ENCODE assay signal across 16 cellular contexts in genomic region chr4:77176606-77177005, GRCh38. TPM values are rescaled to one million over a fixed set of nuclear protein-coding genes. Genes with fewer than 3 reads are reported as not detected.
A peak's percentile ranks its signal among the peaks of the same experiment; 100 is the strongest.
DNase-seq lines count a peak whose midpoint lies in the region; TF ChIP-seq lines count a peak whose summit lies in the region.
"Had no signal": no experiment of that assay in that cellular context is flagged by ENCODE, and none has a peak within 500 bp of the region (broad histone marks: within the 10 kb centered on the region; RNA-seq: fewer than 3 reads in every experiment).

No MANE protein-coding gene starts in this region.

- peak; percentile 69 for DNase-seq in NCI-H82 (lab: John Stamatoyannopoulos, UW)
- no peak for DNase-seq in NCI-H82 treated with DMSO at 0.1 percent for 48 hours (lab: John Stamatoyannopoulos, UW; ENCODE audit: unreplicated experiment)
- DNase-seq in esophagus squamous epithelium (lab: John Stamatoyannopoulos, UW), result no peak
- DNase-seq in neural crest cell (ENCODE audit: low read depth, low spot score), result no peak
- no peak for DNase-seq in NCI-H2196 (lab: John Stamatoyannopoulos, UW; ENCODE audit: unreplicated experiment)
- DNase-seq in NCI-H1048 (lab: John Stamatoyannopoulos, UW), result no peak
- no peak for DNase-seq in activated CD8-positive, alpha-beta memory T cell treated with anti-CD3 and anti-CD28 coated beads, Interleukin-2, amount 50 U/mL, for 48 hours
- DNase-seq in NOMO-1 treated with DMSO at 0.1 percent for 48 hours (lab: John Stamatoyannopoulos, UW; ENCODE audit: unreplicated experiment), result no peak
- DNase-seq: DMS 273 treated with DMSO at 0.1 percent for 48 hours, H7, Kasumi-1, NCI-H1417 treated with DMSO at 0.1 percent for 48 hours, NCI-H2029 treated with DMSO at 0.1 percent for 48 hours, PC-9 had no signal

- no peaks in the 10 kb centered on the region for H3K27me3 ChIP-seq in esophagus squamous epithelium
- H3K27me3 ChIP-seq: BLaER1 had no signal

- WGBS in esophagus squamous epithelium, 2 donors, result 14 to 42% methylated on average over 2 to 4 of the region's 6 CpGs

- H3K4me3 Mint-ChIP-seq in neural crest cell, result peak overlapping the region; percentile 13

- no peaks in the 10 kb centered on the region for H3K9me3 ChIP-seq in esophagus squamous epithelium
- H3K9me3 ChIP-seq: BLaER1 had no signal

- no peak for TF ChIP-seq CTCF in esophagus squamous epithelium (IDR thresholded peaks at IDR 0.05)
- TF ChIP-seq CTCF in neural crest cell (conservative IDR thresholded peaks at IDR 0.05), result no peak

- H3K9me3 Mint-ChIP-seq in neural crest cell, result no peaks in the 10 kb centered on the region

- intact Hi-C loops in esophagus squamous epithelium (cut with DNase I), result no loop called here

- peaks cover 1% of the 10 kb centered on the region for H3K36me3 Mint-ChIP-seq in neural crest cell (ENCODE audit: low read depth)

- peaks cover 34% of the 10 kb centered on the region for H3K4me1 Mint-ChIP-seq in neural crest cell

- H3K36me3 ChIP-seq in esophagus squamous epithelium, result no peaks in the 10 kb centered on the region
- H3K36me3 ChIP-seq: BLaER1 had no signal

- H3K27ac Mint-ChIP-seq in neural crest cell (ENCODE audit: unreplicated experiment), result peak overlapping the region; percentile 28

- H3K4me3 ChIP-seq in esophagus squamous epithelium, result no peak overlapping the region
- H3K4me3 ChIP-seq: BLaER1, PC-9 had no signal

- TF ChIP-seq POLR2A in esophagus squamous epithelium (IDR thresholded peaks at IDR 0.05), result no peak

- peaks cover 0 to 46% (median 12%) of the 10 kb centered on the region in 3 donors for H3K4me1 ChIP-seq in esophagus squamous epithelium
- H3K4me1 ChIP-seq: BLaER1 had no signal

- H3K27me3 Mint-ChIP-seq in neural crest cell (ENCODE audit: low read depth), result no peaks in the 10 kb centered on the region

- H3K27ac ChIP-seq in esophagus squamous epithelium, result peak overlapping the region; percentile 18 to 50 (median 24)
- H3K27ac ChIP-seq: 22Rv1, BLaER1, PC-9 had no signal

RNA-seq across cellular contexts. Expression of gene CCNG2, which starts 19.6 kb away (rescaled TPM):
- total RNA-seq in esophagus squamous epithelium (10 to 100 TPM; 39.2 to 70.8 (median 63.5) TPM), neural crest cell (57.2 and 58.8 TPM in 2 replicates)
